Comparison of ENCODE assay signal across 9 cellular contexts in the genomic region with DNA sequence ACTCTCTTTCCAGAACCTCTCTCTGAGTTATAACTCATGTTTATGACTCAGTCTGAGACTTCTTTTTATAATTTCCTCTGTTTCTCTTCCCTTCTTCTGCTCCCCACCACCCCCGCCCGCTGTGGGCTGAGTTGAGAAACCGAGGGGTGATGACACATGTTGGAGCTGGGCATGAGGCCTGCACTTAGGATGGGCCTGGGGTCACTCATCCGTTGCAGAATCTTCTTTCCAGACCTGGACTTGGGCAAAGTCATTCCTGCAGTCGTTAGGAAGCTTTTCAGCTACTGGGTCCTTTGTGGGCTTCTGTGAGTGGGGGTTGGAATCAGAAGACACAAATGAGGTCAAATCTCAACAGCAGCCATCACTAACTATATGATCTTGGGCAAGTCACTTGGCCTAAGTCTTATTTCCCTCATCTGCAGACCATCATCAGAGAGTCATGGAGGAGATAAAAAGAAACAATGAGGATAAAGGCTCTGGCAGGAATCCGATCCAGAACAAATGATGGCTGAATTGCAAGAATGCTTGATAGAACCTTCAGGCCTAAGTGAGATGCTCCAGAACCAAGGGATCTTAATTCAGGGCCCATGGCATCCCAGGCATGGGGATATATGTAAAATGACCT. TPM values are rescaled to one million over a fixed set of nuclear protein-coding genes. Genes with fewer than 3 reads are reported as not detected.
DNase-seq lines count a peak whose midpoint lies in the region; ATAC-seq, FAIRE-seq and TF ChIP-seq lines count a peak whose summit lies in the region.
"Had no signal": no experiment of that assay in that cellular context is flagged by ENCODE, and none has a peak within 500 bp of the region (broad histone marks: within the 10 kb centered on the region; RNA-seq: fewer than 3 reads in every experiment).

No MANE protein-coding gene starts in this region.

- no peak for TF ChIP-seq POLR2A in GM12878 (IDR thresholded peaks at IDR 0.05; ENCODE audit: low read depth, low read length)

- BruUV-seq in PC-3 (replicated peaks; lab: Mats Ljungman, UMichigan) (no TSS peak), GM12878 (replicated peaks; lab: Mats Ljungman, UMichigan) (no TSS peak)

- peaks cover 8 to 15% (median 8%) of the 10 kb centered on the region in 3 donors for H3K4me1 Mint-ChIP-seq in CD8-positive, alpha-beta memory T cell

- H2AFZ ChIP-seq in PC-3 (ENCODE audit: low read length) = peak overlapping the region; percentile 35; the same call in 1 of the 2 replicates
- peak overlapping the region; percentile 12; the same call in 1 of the 2 replicates for H2AFZ ChIP-seq in GM12878 (ENCODE audit: control insufficient read depth, low read depth, low read length)

- H3K9me3 ChIP-seq in PC-3 (ENCODE audit: low read length) (no peaks in the 10 kb centered on the region), GM12878 (replicated peaks; ENCODE audit: control insufficient read depth, insufficient read depth, low read length) (no peaks in the 10 kb centered on the region)
- no peaks in the 10 kb centered on the region for H3K9me3 ChIP-seq in CD8-positive, alpha-beta memory T cell (ENCODE audit: low read length)

- H3K36me3 ChIP-seq in PC-3 (ENCODE audit: low read depth, low read length) = no peaks in the 10 kb centered on the region
- H3K36me3 ChIP-seq in GM12878 (ENCODE audit: control insufficient read depth in 2 of 2, insufficient read depth in 2 of 2, low read length in 1 of 2) = no peaks in the 10 kb centered on the region
- H3K36me3 ChIP-seq in CD8-positive, alpha-beta memory T cell (ENCODE audit: insufficient read depth, low read length) = no peaks in the 10 kb centered on the region

- no peaks in the 10 kb centered on the region for H3K36me3 Mint-ChIP-seq in CD8-positive, alpha-beta memory T cell

- TF ChIP-seq CTCF in PC-3 (conservative IDR thresholded peaks at IDR 0.05; ENCODE audit: low read depth, low read length) (no peak), GM12878 (IDR thresholded peaks at IDR 0.05 in 2 of 3, conservative IDR thresholded peaks at IDR 0.05 in 1 of 3; ENCODE audit: control insufficient read depth in 2 of 3, extremely low read depth in 1 of 3, insufficient read depth in 1 of 3, low read depth in 3 of 3, low read length in 3 of 3) (no peak)

- peaks cover 23% of the 10 kb centered on the region for H3K4me1 ChIP-seq in PC-3 (ENCODE audit: insufficient read depth, low read length)
- peaks cover 56% of the 10 kb centered on the region for H3K4me1 ChIP-seq in GM12878 (ENCODE audit: control insufficient read depth, insufficient read depth, low read length)
- no peaks in the 10 kb centered on the region for H3K4me1 ChIP-seq in CD8-positive, alpha-beta memory T cell (ENCODE audit: insufficient read depth, low read length)

- RAD21 ChIA-PET in GM12878 (lab: Charles Lee; ENCODE audit: unreplicated experiment) = interaction anchor here (0.6 to 3.7 kb wide), 10 partner anchors 12 to 206 kb away, joined by 3 to 20 read pairs (median 8); partner anchors contain the start of gene PIGV

- H3K9ac ChIP-seq in PC-3 (ENCODE audit: low read length) = no peak overlapping the region
- H3K9ac ChIP-seq in GM12878 (ENCODE audit: control insufficient read depth, insufficient read depth, low read length) = peak overlapping the region; percentile 9; the same call in 1 of the 2 replicates

- H3K79me2 ChIP-seq in PC-3 (ENCODE audit: low read length) (no peaks in the 10 kb centered on the region), GM12878 (ENCODE audit: control insufficient read depth, insufficient read depth, low read length) (no peaks in the 10 kb centered on the region)

- H3K4me3 ChIP-seq in PC-3 (ENCODE audit: low read length) (no peak overlapping the region), GM12878 (no peak overlapping the region)
- no peak overlapping the region for H3K4me3 ChIP-seq in CD8-positive, alpha-beta memory T cell (ENCODE audit: low read length)

- no peaks in the 10 kb centered on the region for H3K27me3 ChIP-seq in PC-3 (ENCODE audit: low read length)
- H3K27me3 ChIP-seq in GM12878 (replicated peaks in 1 of 2; ENCODE audit: control insufficient read depth in 2 of 2, insufficient read depth in 2 of 2, low read length in 1 of 2) = no peaks in the 10 kb centered on the region
- H3K27me3 ChIP-seq in CD8-positive, alpha-beta memory T cell (ENCODE audit: insufficient read depth, low read length, poor library complexity, severe bottlenecking) = no peaks in the 10 kb centered on the region

- FAIRE-seq in GM12878 (lab: Jason Lieb, UNC) = no peak
- FAIRE-seq: islet of Langerhans had no signal

- SMC1A ChIA-PET in GM12878 (lab: Charles Lee; ENCODE audit: uncharacterized antibody, unreplicated experiment) = interaction anchor here (0.6 to 3.9 kb wide), 16 partner anchors 10 to 237 kb away, joined by 3 to 15 read pairs (median 4); partner anchors contain the start of gene DHDDS

- ATAC-seq in GM18502 (IDR thresholded peaks at IDR 0.05; ENCODE audit: poor library complexity, unreplicated experiment) (peak; percentile 52), PC-3 (peak; percentile 80), GM12878 (peak; percentile 67)

- DNase-seq in PC-3 (peak; percentile 79), GM12878 (ENCODE audit: low read depth, low spot score) (peak; percentile 56), OCI-M2 (lab: John Stamatoyannopoulos, UW; ENCODE audit: unreplicated experiment) (no peak), HuH-7.5 (ENCODE audit: low spot score) (no peak), DMS153 treated with DMSO at 0.1 percent for 48 hours (lab: John Stamatoyannopoulos, UW; ENCODE audit: unreplicated experiment) (no peak)
- peak; percentile 61 to 66 for DNase-seq in stimulated activated CD4-positive, alpha-beta T cell treated with anti-CD3 and anti-CD28 coated beads, Interleukin-4, amount 100 ng/mL, for 4 hours
- no peak for DNase-seq in CD8-positive, alpha-beta memory T cell

- H3K27ac Mint-ChIP-seq in CD8-positive, alpha-beta memory T cell = peak overlapping the region in 3 of 8 donors; percentile 19 to 77 (median 76)

- peak overlapping the region; percentile 71 for H3K27ac ChIP-seq in PC-3 (ENCODE audit: low read length)
- H3K27ac ChIP-seq in GM12878 (ENCODE audit: control insufficient read depth, insufficient read depth) = peak overlapping the region; percentile 87
- no peak overlapping the region for H3K27ac ChIP-seq in CD8-positive, alpha-beta memory T cell (ENCODE audit: low read depth, low read length)

- WGBS in GM12878 (ENCODE audit: insufficient coverage, insufficient replicate concordance, low lambda C conversion rate, missing lambda C conversion rate) = 17% methylated on average over 6 of the region's 6 CpGs

- in situ Hi-C loops in GM12878 (cut with MboI) = no loop called here

- CTCF ChIA-PET in PC-3 (lab: Charles Lee) = interaction anchor here (0.6 to 0.7 kb wide), 2 partner anchors 12 to 19 kb away, joined by 3 to 4 read pairs; no protein-coding TSS in a partner anchor
- CTCF ChIA-PET in GM12878 (lab: Yijun Ruan, JAX) = interaction anchor here (0.6 to 13.1 kb wide), 19 partner anchors 8 to 249 kb away, joined by 3 to 123 read pairs (median 4); no protein-coding TSS in a partner anchor
- CTCF ChIA-PET in CD8-positive, alpha-beta memory T cell (lab: Charles Lee) = interaction anchor here (1.4 kb wide), 1 partner anchor 41 kb away, joined by 3 read pairs; no protein-coding TSS in a partner anchor

- H3F3A ChIP-seq in PC-3 (ENCODE audit: low read length, unreplicated experiment) = no peaks in the 10 kb centered on the region

- no peak for TF ChIP-seq RAD21 in GM12878 (IDR thresholded peaks at IDR 0.05; ENCODE audit: insufficient read depth, low read depth, low read length)

- peak overlapping the region; percentile 42 for H3K4me2 ChIP-seq in PC-3 (ENCODE audit: low read length)
- peak overlapping the region; percentile 5; the same call in 1 of the 2 replicates for H3K4me2 ChIP-seq in GM12878 (ENCODE audit: control insufficient read depth, insufficient read depth)

- H3K27me3 Mint-ChIP-seq in CD8-positive, alpha-beta memory T cell = peaks cover 0 to 3% of the 10 kb centered on the region in 2 donors

- POLR2A ChIA-PET in PC-3 (lab: Charles Lee; ENCODE audit: unreplicated experiment) = no interaction called here
- POLR2A ChIA-PET in GM12878 (lab: Charles Lee) = interaction anchor here (0.6 to 3.3 kb wide), 9 partner anchors 16 to 372 kb away, joined by 3 to 9 read pairs (median 4); no protein-coding TSS in a partner anchor
- POLR2A ChIA-PET in CD8-positive, alpha-beta memory T cell (lab: Charles Lee) = no interaction called here

- H4K20me1 ChIP-seq in PC-3 (ENCODE audit: low read length) (no peaks in the 10 kb centered on the region), GM12878 (ENCODE audit: control insufficient read depth, insufficient read depth) (no peaks in the 10 kb centered on the region)

- no peaks in the 10 kb centered on the region for H3K9me3 Mint-ChIP-seq in CD8-positive, alpha-beta memory T cell

- H3K9me2 ChIP-seq in PC-3 (replicated peaks; ENCODE audit: low read length) = no peaks in the 10 kb centered on the region

- TF ChIP-seq EP300 in GM12878 (IDR thresholded peaks at IDR 0.05; ENCODE audit: borderline replicate concordance in 1 of 2, control insufficient read depth in 1 of 2, low read depth in 2 of 2, low read length in 2 of 2) = peak in 1 of 2 experiments; percentile 70; a peak in 1 of 4 replicates

- intact Hi-C loops in PC-3 (cut with micrococcal nuclease) (no loop called here), GM12878 (cut with micrococcal nuclease; ENCODE audit: unreplicated experiment) (loop anchor here (2.0 to 5.0 kb wide), 2 partner anchors 40 to 81 kb away; no protein-coding TSS in a partner anchor)

- no peak overlapping the region for H3K4me3 Mint-ChIP-seq in CD8-positive, alpha-beta memory T cell

RNA-seq across cellular contexts. Expression of gene RPS6KA1, which starts 53.4 kb away (rescaled TPM):
- total RNA-seq in PC-3 (2014; rRNA removed) (98.2 and 111 TPM in 2 replicates), GM12878 (2014; rRNA removed) (118 and 136 TPM in 2 replicates), GM12878 (2014; rRNA removed; fragmentation: Illumina TruSeq; extraction: Trizol) (75.2 and 83.4 TPM in 2 replicates), GM12878 (2021) (115 and 116 TPM in 2 replicates)
- 130 and 155 TPM in 2 replicates for total RNA-seq in GM12878 (2013; cell fraction: nucleolus; rRNA removed)
- polyA plus RNA-seq in GM12878 (2011; ENCODE audit: low read depth) = 41.7 TPM
- polyA plus RNA-seq in GM12878 (2011; rRNA removed) (53.7 and 92.1 TPM in 2 replicates), GM12878 (2014; fragmentation: Illumina TruSeq; extraction: Trizol) (72.1 and 74.9 TPM in 2 replicates), GM12878 (2014; fragmentation: Nextera tagmentation; extraction: Ambion mirVana) (1 to 10 TPM; 5.0 to 9.9 TPM), GM12878 (2014; rRNA removed) (89.3 and 90.9 TPM in 2 replicates), GM12878 (2016; fragmentation: Nextera tagmentation; extraction: Ambion mirVana) (100 to 1,000 TPM in 1 of 2 experiments, 10 to 100 TPM in 1; 99.4 to 106 TPM)
- polyA plus RNA-seq in GM12878 (2011; cell fraction: cytosol; rRNA removed) = 108 and 121 TPM in 2 replicates
- polyA plus RNA-seq in GM12878 (2011; cell fraction: nucleus; rRNA removed) = 133 and 140 TPM in 2 replicates
- 80.5 and 83.0 TPM in 2 replicates for polyA plus RNA-seq in GM12878 (2012)
- 110 and 170 TPM in 2 replicates for polyA minus RNA-seq in GM12878 (2011; rRNA and poly(A)+ RNA removed)
- 54.0 and 77.9 TPM in 2 replicates for polyA minus RNA-seq in GM12878 (2011; cell fraction: cytosol; rRNA and poly(A)+ RNA removed)
- polyA minus RNA-seq in GM12878 (2011; cell fraction: nucleus; rRNA and poly(A)+ RNA removed) = 84.0 and 132 TPM in 2 replicates
- total RNA-seq in CD8-positive, alpha-beta memory T cell = 100 to 1,000 TPM; 187 to 189 TPM
- 193 TPM for polyA plus RNA-seq in CD8-positive, alpha-beta memory T cell

Comparison
In these comparisons a context has a peak if more than half of its experiments do, and no peak if none do; other contexts are left out.
1. DNase-seq: peak in PC-3 (single experiment), GM12878 (single experiment) and stimulated activated CD4-positive, alpha-beta T cell treated with anti-CD3 and anti-CD28 coated beads, Interleukin-4, amount 100 ng/mL, for 4 hours (2 of 2); none in OCI-M2 (single experiment), HuH-7.5 (single experiment), DMS153 treated with DMSO at 0.1 percent for 48 hours (single experiment) and CD8-positive, alpha-beta memory T cell (0 of 5).
2. Peak in every context shown above with its lines, with median percentiles within 50 percentile points of each other: ATAC-seq.